Comparison of ENCODE assay signal across 21 cellular contexts in genomic region chr7:101554584-101555268, GRCh38.
"Had no signal": no experiment of that assay in that cellular context is flagged by ENCODE, and none has a peak within 500 bp of the region (broad histone marks: within the 10 kb centered on the region; RNA-seq: fewer than 3 reads in every experiment).

No MANE protein-coding gene starts in this region.

- DNase-seq: activated CD4-positive, CD25-positive, alpha-beta regulatory T cell treated with anti-CD3 and anti-CD28 coated beads, Interleukin-2, amount 50 U/mL, for 72 hours; amygdala; effector memory CD8-positive, alpha-beta T cell; foreskin melanocyte; immature natural killer cell; left cardiac atrium; lower lobe of right lung; stimulated activated CD4-positive, alpha-beta T cell treated with anti-CD3 and anti-CD28 coated beads, Interleukin-4, amount 100 ng/mL, for 4 hours; stimulated activated naive CD4-positive, alpha-beta T cell treated with Interleukin-2 at 50 U/mL for 16 hours; substantia nigra; T-cell; T-helper 9 cell; trophoblast cell had no signal

- H3K9me3 ChIP-seq: lower lobe of right lung, right lobe of liver had no signal

- H3K27ac Mint-ChIP-seq: activated naive CD8-positive, alpha-beta T cell; brain; dendritic cell treated with granulocyte-macrophage colony-stimulating factor and Interleukin-4, amounts not matched to agents 40 ng/mL and 50 ng/mL, for 4 days; effector memory CD8-positive, alpha-beta T cell; immature natural killer cell; mesothelial cell of epicardium; T-cell had no signal

- H3K36me3 Mint-ChIP-seq: activated naive CD8-positive, alpha-beta T cell; brain; immature natural killer cell; T-cell had no signal

- ATAC-seq: effector memory CD8-positive, alpha-beta T cell; left cardiac atrium; lower lobe of right lung; right lobe of liver; T-cell had no signal

- H3K4me1 ChIP-seq: lower lobe of right lung, right lobe of liver had no signal

- H3K36me3 ChIP-seq: lower lobe of right lung, right lobe of liver had no signal

- H3K9me3 Mint-ChIP-seq: brain; central memory CD8-positive, alpha-beta T cell; dendritic cell treated with granulocyte-macrophage colony-stimulating factor and Interleukin-4, amounts not matched to agents 40 ng/mL and 50 ng/mL, for 4 days; effector memory CD8-positive, alpha-beta T cell; immature natural killer cell; mesothelial cell of epicardium; T-cell had no signal

- H3K4me3 Mint-ChIP-seq: activated naive CD8-positive, alpha-beta T cell; brain; central memory CD8-positive, alpha-beta T cell; dendritic cell treated with granulocyte-macrophage colony-stimulating factor and Interleukin-4, amounts not matched to agents 40 ng/mL and 50 ng/mL, for 4 days; effector memory CD8-positive, alpha-beta T cell; immature natural killer cell; mesothelial cell of epicardium; T-cell had no signal

- H3K4me3 ChIP-seq: lower lobe of right lung, right lobe of liver, smooth muscle cell had no signal

- H3K27me3 Mint-ChIP-seq: activated naive CD8-positive, alpha-beta T cell had no signal

- H3K4me1 Mint-ChIP-seq: brain; central memory CD8-positive, alpha-beta T cell; immature natural killer cell; mesothelial cell of epicardium; T-cell had no signal

- H3K27ac ChIP-seq: epithelial cell of prostate, lower lobe of right lung, right lobe of liver had no signal

- H3K27me3 ChIP-seq: right lobe of liver had no signal
